In genomic region chr2:69725706-69726360, GRCh38 we compare ENCODE assay signal across 1 cellular context.
A peak's percentile ranks its signal among the peaks of the same experiment; 100 is the strongest.
TF ChIP-seq lines count a peak whose summit lies in the region.

No MANE protein-coding gene starts in this region.

TF ChIP-seq in IMR-90, 13 proteins besides CTCF, POLR2A, EP300 and RAD21:
- TF ChIP-seq MAFK (IDR thresholded peaks at IDR 0.05; ENCODE audit: low read depth, low read length) (peak; percentile 58), RFX5 (IDR thresholded peaks at IDR 0.05; ENCODE audit: low read depth, low read length) (no peak)
